ENCODE assay signal across 19 cellular contexts in the genomic region with DNA sequence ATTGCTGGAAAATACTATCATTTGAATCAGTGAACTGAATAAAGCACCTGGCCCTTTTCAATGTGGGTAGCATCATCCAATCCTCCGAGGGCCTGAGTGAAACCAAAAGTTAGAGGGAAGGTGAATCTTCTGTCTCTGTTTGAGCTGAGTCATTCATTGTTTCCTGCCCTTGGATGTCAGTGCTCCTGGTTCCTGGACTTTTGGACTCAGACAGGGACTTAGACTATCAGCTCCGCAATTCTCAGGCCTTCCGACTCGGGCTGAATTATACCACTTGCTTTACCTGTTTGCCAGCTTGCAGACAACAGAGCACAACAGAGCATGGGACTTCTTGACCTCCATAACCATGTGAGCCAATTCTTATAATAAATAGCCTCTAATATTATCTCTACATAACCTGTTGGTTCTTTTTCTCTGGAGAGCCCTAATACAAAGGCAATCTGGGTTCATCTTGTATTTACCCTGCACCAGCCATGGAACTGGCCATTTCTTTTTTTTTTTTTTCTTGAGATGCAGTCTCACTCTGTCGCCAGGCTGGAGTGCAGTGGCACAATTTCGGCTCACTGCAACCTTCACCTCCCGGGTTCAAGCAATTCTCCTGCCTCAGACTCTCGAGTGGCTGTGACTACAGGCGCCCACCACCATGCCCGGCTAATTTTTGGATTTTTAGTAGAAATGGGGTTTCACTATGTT. TPM values are rescaled to one million over a fixed set of nuclear protein-coding genes. Genes with fewer than 3 reads are reported as not detected.
A peak's percentile ranks its signal among the peaks of the same experiment; 100 is the strongest.
DNase-seq lines count a peak whose midpoint lies in the region; ATAC-seq and TF ChIP-seq lines count a peak whose summit lies in the region.
"Had no signal": no experiment of that assay in that cellular context is flagged by ENCODE, and none has a peak within 500 bp of the region (broad histone marks: within the 10 kb centered on the region; RNA-seq: fewer than 3 reads in every experiment).

No MANE protein-coding gene starts in this region.

- DNase-seq in HT-29 (ENCODE audit: low spot score) (peak; percentile 46), left colon (no peak), GM10266 (ENCODE audit: extremely low spot score) (no peak), cerebellar cortex (ENCODE audit: low spot score) (no peak)
- DNase-seq in stimulated activated CD4-positive, alpha-beta T cell treated with anti-CD3 and anti-CD28 coated beads, Interleukin-2, amount 100 ng/mL, for 48 hours, result no peak
- DNase-seq: activated CD8-positive, alpha-beta memory T cell treated with anti-CD3 and anti-CD28 coated beads for 24 hours; EL; foreskin melanocyte; KG1; kidney glomerular epithelial cell; mesendoderm; NCI-H1092 treated with DMSO at 0.1 percent for 48 hours; NCI-H2081 treated with DMSO at 0.1 percent for 48 hours; NCI-H524; OCI-M1; SIG-M5 had no signal

- ATAC-seq in GM18517 (IDR thresholded peaks at IDR 0.05; ENCODE audit: unreplicated experiment) (peak; percentile 58), GM21619 (IDR thresholded peaks at IDR 0.05; ENCODE audit: unreplicated experiment) (peak; percentile 44), left colon (peak; percentile 94), HG03378 (IDR thresholded peaks at IDR 0.05; ENCODE audit: unreplicated experiment) (no peak)

- TF ChIP-seq CTCF in GM10266 (IDR thresholded peaks at IDR 0.05; ENCODE audit: control insufficient read depth, insufficient read depth, low read depth, missing control alignments), result no peak

- intact Hi-C loops in left colon (cut with DNase I, micrococcal nuclease), result no loop called here

RNA-seq across cellular contexts. Expression of a gene that starts 19.2 kb away (rescaled TPM):
- total RNA-seq in HT-29 (2014; rRNA removed; shearing (Covaris generic)), result 0.55 and 2.9 TPM in 2 replicates
- under 1 TPM; 0.59 to 0.76 TPM for total RNA-seq in left colon
